In the genomic region with DNA sequence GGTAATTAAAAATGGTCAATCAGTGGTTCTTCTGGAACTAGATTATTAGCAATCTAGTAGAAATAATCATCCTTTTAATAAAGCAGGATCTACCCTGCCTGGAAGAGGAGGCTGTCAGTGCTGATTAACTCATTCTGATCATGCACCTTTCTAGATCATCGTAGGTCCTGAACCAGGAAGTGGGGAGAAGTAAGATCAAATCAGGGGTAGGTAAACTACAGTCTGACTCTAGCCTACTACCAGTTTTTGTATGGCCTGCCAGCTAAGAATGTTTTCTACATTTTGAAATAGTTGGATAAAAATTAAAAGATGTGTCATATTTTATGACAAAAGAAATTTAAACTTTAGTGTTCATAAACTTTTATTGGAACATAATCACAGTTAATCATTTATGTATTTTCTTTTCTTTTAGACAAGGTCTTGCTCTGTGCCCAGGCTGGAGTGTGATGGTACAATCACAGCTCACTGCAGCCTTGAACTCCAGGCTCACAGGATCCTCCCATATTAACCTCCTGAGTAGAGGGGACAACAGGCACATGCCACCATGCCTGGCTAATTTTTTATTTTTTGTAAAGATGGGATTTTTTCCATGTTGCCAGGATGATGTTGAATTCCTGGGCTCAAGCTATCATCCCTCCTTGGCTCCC, we compare ENCODE assay signal across 25 cellular contexts. TPM values are rescaled to one million over a fixed set of nuclear protein-coding genes. Genes with fewer than 3 reads are reported as not detected.
DNase-seq lines count a peak whose midpoint lies in the region; ATAC-seq and TF ChIP-seq lines count a peak whose summit lies in the region.
"Had no signal": no experiment of that assay in that cellular context is flagged by ENCODE, and none has a peak within 500 bp of the region (broad histone marks: within the 10 kb centered on the region; RNA-seq: fewer than 3 reads in every experiment).

No MANE protein-coding gene starts in this region.

- intact Hi-C loops in colonic mucosa (cut with DNase I) (no loop called here), natural killer cell (cut with micrococcal nuclease) (no loop called here)

- DNase-seq in colonic mucosa = peak; percentile 41
- no peak for DNase-seq in SK-N-SH
- no peak for DNase-seq in hippocampal formation (lab: John Stamatoyannopoulos, UW)
- no peak for DNase-seq in natural killer cell
- DNase-seq: 8988T; ACHN; AML-193; BE2C; CD4-positive, alpha-beta T cell; CD8-positive, alpha-beta memory T cell; DMS 273 treated with DMSO at 0.1 percent for 48 hours; DMS79; EL; GDM1; H9 had no signal

- ATAC-seq in GM18868 (IDR thresholded peaks at IDR 0.05; ENCODE audit: unreplicated experiment) (no peak), natural killer cell (no peak)
- ATAC-seq: A549, GM12878, GM23338, HCT116 had no signal

- CTCF ChIA-PET in SK-N-SH (lab: Yijun Ruan, JAX) = interaction anchor here (2.1 to 2.3 kb wide), 2 partner anchors 11 to 278 kb away, joined by 8 to 20 read pairs; no protein-coding TSS in a partner anchor

- H3F3A ChIP-seq in Loucy (ENCODE audit: low read depth) (no peaks in the 10 kb centered on the region), SK-N-SH (replicated peaks; ENCODE audit: insufficient read depth) (no peaks in the 10 kb centered on the region)

- H3K4me2 ChIP-seq in Loucy (ENCODE audit: low read depth, low read length, poor library complexity, severe bottlenecking) = no peak overlapping the region
- no peak overlapping the region for H3K4me2 ChIP-seq in SK-N-SH
- H3K4me2 ChIP-seq: A549; BLaER1 treated with 17β-estradiol and CSF1 and Interleukin-3, amounts not matched to agents 10 nM and 100 nM; GM23338 had no signal

- no peaks in the 10 kb centered on the region for H3K9me2 ChIP-seq in Loucy (replicated peaks; ENCODE audit: low read depth, low read length)
- no peaks in the 10 kb centered on the region for H3K9me2 ChIP-seq in SK-N-SH

- 18% methylated on average over 1 of the region's 1 CpG for WGBS in SK-N-SH (ENCODE audit: low lambda C conversion rate)

- no peak for TF ChIP-seq RAD21 in SK-N-SH (IDR thresholded peaks at IDR 0.05; ENCODE audit: low read length)

- no peaks in the 10 kb centered on the region for H3K27me3 Mint-ChIP-seq in natural killer cell (ENCODE audit: low read depth in 2 of 2)
- H3K27me3 Mint-ChIP-seq: CD8-positive, alpha-beta memory T cell had no signal

- H3K9me3 Mint-ChIP-seq in natural killer cell = no peaks in the 10 kb centered on the region
- H3K9me3 Mint-ChIP-seq: CD14-positive monocyte; CD4-positive, alpha-beta T cell; CD8-positive, alpha-beta memory T cell; H9 had no signal

- H3K4me3 ChIP-seq in Loucy (ENCODE audit: low read length, poor library complexity, severe bottlenecking) (no peak overlapping the region), colonic mucosa (no peak overlapping the region), mucosa of rectum (ENCODE audit: low read length in 2 of 2) (no peak overlapping the region), SK-N-SH (ENCODE audit: low read depth in 2 of 2, low read length in 1 of 2) (no peak overlapping the region)
- H3K4me3 ChIP-seq: A549; BLaER1 treated with 17β-estradiol and CSF1 and Interleukin-3, amounts not matched to agents 10 nM and 100 nM; GM12878; GM23338 had no signal

- H3K4me1 ChIP-seq in Loucy (ENCODE audit: insufficient read depth, low read length, poor library complexity, severe bottlenecking) = peaks cover 22% of the 10 kb centered on the region
- no peaks in the 10 kb centered on the region for H3K4me1 ChIP-seq in colonic mucosa
- H3K4me1 ChIP-seq in mucosa of rectum (ENCODE audit: control insufficient read depth in 2 of 2, insufficient read depth in 2 of 2, low read length in 2 of 2) = peaks cover 0 to 6% of the 10 kb centered on the region in 2 donors
- H3K4me1 ChIP-seq in SK-N-SH (ENCODE audit: control insufficient read depth in 1 of 2, insufficient read depth in 2 of 2, low read depth in 1 of 2, low read length in 1 of 2) = no peaks in the 10 kb centered on the region; a peak in 1 of 4 replicates
- H3K4me1 ChIP-seq: BE2C had no signal

- H3K27me3 ChIP-seq in Loucy (ENCODE audit: insufficient read depth, low read length, poor library complexity, severe bottlenecking) (no peaks in the 10 kb centered on the region), colonic mucosa (no peaks in the 10 kb centered on the region), mucosa of rectum (ENCODE audit: control insufficient read depth in 2 of 2, insufficient read depth in 2 of 2, low read length in 2 of 2) (no peaks in the 10 kb centered on the region), SK-N-SH (ENCODE audit: insufficient read depth) (no peaks in the 10 kb centered on the region)
- H3K27me3 ChIP-seq: BE2C; BLaER1 treated with 17β-estradiol and CSF1 and Interleukin-3, amounts not matched to agents 10 nM and 100 nM had no signal

- no peak overlapping the region for H3K4me3 Mint-ChIP-seq in natural killer cell
- H3K4me3 Mint-ChIP-seq: CD14-positive monocyte; CD4-positive, alpha-beta T cell; CD8-positive, alpha-beta memory T cell; GM23338; H9 had no signal

- no peak overlapping the region for H3K9ac ChIP-seq in Loucy (ENCODE audit: low read depth, low read length, poor library complexity, severe bottlenecking)
- H3K9ac ChIP-seq in colonic mucosa (ENCODE audit: low read depth in 2 of 2, low read length in 2 of 2) = no peak overlapping the region
- H3K9ac ChIP-seq in mucosa of rectum (ENCODE audit: low read depth in 1 of 2, low read length in 2 of 2) = no peak overlapping the region
- no peak overlapping the region for H3K9ac ChIP-seq in SK-N-SH
- H3K9ac ChIP-seq: BLaER1 treated with 17β-estradiol and CSF1 and Interleukin-3, amounts not matched to agents 10 nM and 100 nM had no signal

- TF ChIP-seq CTCF in Loucy (conservative IDR thresholded peaks at IDR 0.05; ENCODE audit: low read length) = no peak
- no peak for TF ChIP-seq CTCF in colonic mucosa (IDR thresholded peaks at IDR 0.05)
- TF ChIP-seq CTCF in SK-N-SH (IDR thresholded peaks at IDR 0.05) = no peak
- TF ChIP-seq CTCF in natural killer cell (IDR thresholded peaks at IDR 0.05) = no peak

- POLR2A ChIA-PET in SK-N-SH (lab: Yijun Ruan, JAX) = no interaction called here

- no peak for TF ChIP-seq EP300 in SK-N-SH (IDR thresholded peaks at IDR 0.05; ENCODE audit: borderline replicate concordance in 1 of 2, low read depth in 1 of 2, low read length in 1 of 2)

- no peak overlapping the region for H3K27ac Mint-ChIP-seq in natural killer cell
- H3K27ac Mint-ChIP-seq: CD4-positive, alpha-beta T cell; CD8-positive, alpha-beta memory T cell; GM23338 had no signal

- H3K27ac ChIP-seq in colonic mucosa (peak overlapping the region; percentile 41), mucosa of rectum (ENCODE audit: low read depth in 2 of 2, low read length in 2 of 2) (peak overlapping the region; percentile 18 to 52), SK-N-SH (ENCODE audit: low read depth in 2 of 2, low read length in 1 of 2) (no peak overlapping the region)
- H3K27ac ChIP-seq: A549; BLaER1 treated with 17β-estradiol and CSF1 and Interleukin-3, amounts not matched to agents 10 nM and 100 nM had no signal

- H3K4me1 Mint-ChIP-seq in natural killer cell = peaks cover 4 to 5% of the 10 kb centered on the region in 2 donors

- H3K36me3 ChIP-seq in Loucy (ENCODE audit: insufficient read depth, low read length) (no peaks in the 10 kb centered on the region), colonic mucosa (no peaks in the 10 kb centered on the region), mucosa of rectum (ENCODE audit: control insufficient read depth in 2 of 2, insufficient read depth in 2 of 2, low read length in 2 of 2) (no peaks in the 10 kb centered on the region), SK-N-SH (replicated peaks in 1 of 2; ENCODE audit: control insufficient read depth in 1 of 2, insufficient read depth in 2 of 2, low read length in 1 of 2) (no peaks in the 10 kb centered on the region)
- H3K36me3 ChIP-seq: BE2C; BLaER1 treated with 17β-estradiol and CSF1 and Interleukin-3, amounts not matched to agents 10 nM and 100 nM had no signal

- H3K79me2 ChIP-seq in Loucy (ENCODE audit: insufficient read depth, low read length) = no peaks in the 10 kb centered on the region
- no peaks in the 10 kb centered on the region for H3K79me2 ChIP-seq in SK-N-SH (ENCODE audit: insufficient read depth)

- H4K20me1 ChIP-seq in Loucy (ENCODE audit: insufficient read depth, low read length, poor library complexity, severe bottlenecking) = no peaks in the 10 kb centered on the region
- H4K20me1 ChIP-seq in SK-N-SH (ENCODE audit: insufficient read depth) = no peaks in the 10 kb centered on the region
- H4K20me1 ChIP-seq: BLaER1 treated with 17β-estradiol and CSF1 and Interleukin-3, amounts not matched to agents 10 nM and 100 nM had no signal

- H3K9me3 ChIP-seq in Loucy (ENCODE audit: insufficient read depth, low read depth, low read length) (no peaks in the 10 kb centered on the region), colonic mucosa (no peaks in the 10 kb centered on the region), mucosa of rectum (ENCODE audit: control insufficient read depth in 2 of 2, low read length in 2 of 2) (no peaks in the 10 kb centered on the region), SK-N-SH (no peaks in the 10 kb centered on the region)
- H3K9me3 ChIP-seq: A549; BE2C; BLaER1 treated with 17β-estradiol and CSF1 and Interleukin-3, amounts not matched to agents 10 nM and 100 nM had no signal

- H2AFZ ChIP-seq in Loucy (ENCODE audit: low read length) (peak overlapping the region; percentile 40; the same call in 1 of the 2 replicates), SK-N-SH (ENCODE audit: low read depth) (no peak overlapping the region)
- H2AFZ ChIP-seq: GM23338 had no signal

- no peaks in the 10 kb centered on the region for H3K36me3 Mint-ChIP-seq in natural killer cell
- H3K36me3 Mint-ChIP-seq: CD14-positive monocyte; CD8-positive, alpha-beta memory T cell had no signal

TF ChIP-seq in SK-N-SH, 30 proteins besides CTCF, POLR2A, EP300 and RAD21 (continues in another document):
- no peak for TF ChIP-seq RFX5 (IDR thresholded peaks at IDR 0.05; ENCODE audit: low read length)

RNA-seq across cellular contexts. Expression of a gene that starts 36.1 kb away (rescaled TPM):
- total RNA-seq in colonic mucosa (1 to 10 TPM; 2.9 to 6.1 TPM), natural killer cell (1 to 10 TPM; 1.8 to 3.2 (median 2.0) TPM)
- 0.68 and 0.76 TPM in 2 replicates for polyA plus RNA-seq in SK-N-SH (2012; rRNA removed)
- 1.4 TPM in 2 replicates for polyA plus RNA-seq in SK-N-SH (2012; cell fraction: cytosol; rRNA removed)
- 0.41 and 1.0 TPM in 2 replicates for polyA plus RNA-seq in SK-N-SH (2012; cell fraction: nucleus; rRNA removed)

RNA-seq across cellular contexts. Expression of a gene that starts 36.1 kb away (rescaled TPM):
- total RNA-seq in colonic mucosa (not detected), natural killer cell (not detected)
- not detected in 2 replicates for polyA plus RNA-seq in SK-N-SH (2012; rRNA removed)
- 0.01 and 0.12 TPM in 2 replicates for polyA plus RNA-seq in SK-N-SH (2012; cell fraction: cytosol; rRNA removed)
- not detected in 2 replicates for polyA plus RNA-seq in SK-N-SH (2012; cell fraction: nucleus; rRNA removed)
- total RNA-seq: CD4-positive, alpha-beta T cell; GM23338; H4; H9 had no signal
- polyA plus RNA-seq: A549; CD14-positive monocyte; CD8-positive, alpha-beta memory T cell; GM23338 had no signal

Comparison
In these comparisons a context has a peak if more than half of its experiments do, and no peak if none do; other contexts are left out.
1. H3K27ac ChIP-seq: peak in colonic mucosa (single experiment) and mucosa of rectum (2 of 2); none in SK-N-SH (0 of 2).